In the genomic region with DNA sequence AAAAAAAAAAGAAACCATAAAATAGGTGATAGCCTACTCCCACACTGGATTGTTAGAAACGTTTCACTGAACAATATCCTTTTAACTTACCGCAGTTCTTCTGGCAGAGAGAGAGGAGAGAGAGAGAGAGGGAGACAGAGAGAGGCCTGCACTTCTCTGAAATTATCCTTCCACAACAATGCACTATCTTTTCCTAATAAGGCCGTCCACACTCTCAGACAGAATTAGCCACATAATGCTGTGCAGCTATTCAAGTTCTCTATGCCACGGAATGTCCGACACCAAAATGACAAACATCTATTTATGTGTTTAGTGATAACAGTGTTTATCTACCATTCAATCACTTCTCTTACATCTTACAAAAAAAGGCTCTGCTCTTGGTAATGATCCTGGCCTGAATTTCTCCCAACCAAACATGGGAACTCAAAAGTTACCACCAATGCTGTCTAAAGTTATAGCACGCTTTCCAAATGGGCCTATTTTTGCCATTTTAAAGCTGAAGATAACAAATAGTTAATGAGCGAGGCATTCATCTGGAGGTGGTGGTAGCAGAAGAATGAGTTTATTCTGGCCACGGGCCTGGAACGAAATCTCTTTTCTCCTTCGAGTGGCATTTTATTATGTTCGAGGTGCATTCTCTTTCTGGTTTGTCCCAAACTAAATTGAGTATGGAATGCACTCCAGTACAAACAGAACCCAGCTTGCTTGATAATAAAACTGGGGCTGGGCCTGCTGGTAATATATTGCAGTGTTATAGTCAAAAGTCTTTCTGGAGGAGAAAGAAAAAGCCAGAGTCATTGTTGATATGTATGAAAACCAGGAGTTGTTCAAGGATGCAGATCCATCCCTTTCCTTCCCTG, we compare ENCODE assay signal across 15 cellular contexts.
DNase-seq lines count a peak whose midpoint lies in the region; TF ChIP-seq lines count a peak whose summit lies in the region.
"Had no signal": no experiment of that assay in that cellular context is flagged by ENCODE, and none has a peak within 500 bp of the region (broad histone marks: within the 10 kb centered on the region; RNA-seq: fewer than 3 reads in every experiment).

No MANE protein-coding gene starts in this region.

- no peaks in the 10 kb centered on the region for H4K20me1 ChIP-seq in hepatocyte (ENCODE audit: insufficient read depth, poor library complexity, severe bottlenecking)

- H3K9me2 ChIP-seq in hepatocyte (replicated peaks; ENCODE audit: insufficient read depth), result no peaks in the 10 kb centered on the region

- no peaks in the 10 kb centered on the region for H3K9me3 Mint-ChIP-seq in activated CD4-positive, alpha-beta memory T cell treated with anti-CD3 and anti-CD28 coated beads for 36 hours
- H3K9me3 Mint-ChIP-seq: neural crest cell had no signal

- H3K27ac ChIP-seq in hepatocyte (peak overlapping the region; percentile 72), sigmoid colon (peak overlapping the region; percentile 83 to 94 (median 90))

- H3K36me3 Mint-ChIP-seq in activated CD4-positive, alpha-beta memory T cell treated with anti-CD3 and anti-CD28 coated beads for 36 hours, result no peaks in the 10 kb centered on the region
- H3K36me3 Mint-ChIP-seq: activated naive CD8-positive, alpha-beta T cell; type B pancreatic cell had no signal

- H3K4me2 ChIP-seq in hepatocyte, result no peak overlapping the region

- peak; percentile 80 for DNase-seq in EH (ENCODE audit: low read depth)
- peak; percentile 54 for DNase-seq in astrocyte of the spinal cord (ENCODE audit: low read depth, low spot score)
- no peak for DNase-seq in hepatocyte (ENCODE audit: low spot score)
- no peak for DNase-seq in sigmoid colon
- no peak for DNase-seq in activated CD4-positive, alpha-beta memory T cell treated with anti-CD3 and anti-CD28 coated beads for 36 hours
- no peak for DNase-seq in NCI-H1105 (lab: John Stamatoyannopoulos, UW)
- no peak for DNase-seq in SKM-1 (lab: John Stamatoyannopoulos, UW; ENCODE audit: unreplicated experiment)
- DNase-seq in stimulated activated CD4-positive, alpha-beta T cell treated with anti-CD3 and anti-CD28 coated beads, Interleukin-4, amount 100 ng/mL, for 1 hour, result no peak
- DNase-seq: foreskin melanocyte, KG1, NCI-H2081, NCI-H774 had no signal

- TF ChIP-seq EP300 in sigmoid colon (IDR thresholded peaks at IDR 0.05), result peak in 3 of 4 donors; percentile 67 to 80 (median 75)

- 54% methylated on average over 11 of the region's 11 CpGs for WGBS in hepatocyte (ENCODE audit: low lambda C conversion rate, missing lambda C conversion rate)
- WGBS in sigmoid colon, 2 donors, result 16 to 61% methylated on average over 11 of the region's 11 CpGs

- TF ChIP-seq POLR2A in sigmoid colon (IDR thresholded peaks at IDR 0.05), result no peak

- H3K27ac Mint-ChIP-seq in activated CD4-positive, alpha-beta memory T cell treated with anti-CD3 and anti-CD28 coated beads for 36 hours, result no peak overlapping the region
- H3K27ac Mint-ChIP-seq: activated naive CD8-positive, alpha-beta T cell; type B pancreatic cell had no signal

- TF ChIP-seq CTCF in astrocyte of the spinal cord (IDR thresholded peaks at IDR 0.05; ENCODE audit: low read depth, low read length), result no peak
- TF ChIP-seq CTCF in hepatocyte (IDR thresholded peaks at IDR 0.05; ENCODE audit: poor library complexity), result no peak
- no peak for TF ChIP-seq CTCF in sigmoid colon (IDR thresholded peaks at IDR 0.05)

- no peaks in the 10 kb centered on the region for H3K4me1 Mint-ChIP-seq in activated CD4-positive, alpha-beta memory T cell treated with anti-CD3 and anti-CD28 coated beads for 36 hours (ENCODE audit: low read depth)
- H3K4me1 Mint-ChIP-seq: neural crest cell had no signal

- H3K27me3 ChIP-seq in hepatocyte (no peaks in the 10 kb centered on the region), sigmoid colon (no peaks in the 10 kb centered on the region)

- H3K4me1 ChIP-seq in hepatocyte (ENCODE audit: insufficient read depth), result peaks cover 9% of the 10 kb centered on the region
- H3K4me1 ChIP-seq in sigmoid colon, result peaks cover 0 to 63% (median 58%) of the 10 kb centered on the region in 4 donors

- CTCF ChIA-PET in activated CD4-positive, alpha-beta memory T cell treated with anti-CD3 and anti-CD28 coated beads for 36 hours (lab: Charles Lee), result no interaction called here

- no peaks in the 10 kb centered on the region for H3K9me3 ChIP-seq in hepatocyte (ENCODE audit: low read depth)
- no peaks in the 10 kb centered on the region for H3K9me3 ChIP-seq in sigmoid colon

- H3K4me3 ChIP-seq in astrocyte of the spinal cord (ENCODE audit: low read depth, low read length) (no peak overlapping the region), hepatocyte (no peak overlapping the region), sigmoid colon (peak overlapping the region in 1 of 4 donors; percentile 1)

- H3K27me3 Mint-ChIP-seq in activated CD4-positive, alpha-beta memory T cell treated with anti-CD3 and anti-CD28 coated beads for 36 hours, result peaks cover 3% of the 10 kb centered on the region
- H3K27me3 Mint-ChIP-seq: type B pancreatic cell had no signal

- no peak overlapping the region for H3K4me3 Mint-ChIP-seq in activated CD4-positive, alpha-beta memory T cell treated with anti-CD3 and anti-CD28 coated beads for 36 hours
- H3K4me3 Mint-ChIP-seq: activated naive CD8-positive, alpha-beta T cell; neural crest cell; type B pancreatic cell had no signal

- H3K79me2 ChIP-seq in hepatocyte, result no peaks in the 10 kb centered on the region

- intact Hi-C loops in sigmoid colon (cut with DNase I), result loop anchor here (5.0 kb wide), 1 partner anchor 42 kb away; no protein-coding TSS in a partner anchor
- intact Hi-C loops in activated CD4-positive, alpha-beta memory T cell treated with anti-CD3 and anti-CD28 coated beads for 36 hours (cut with micrococcal nuclease), result no loop called here

- POLR2A ChIA-PET in activated CD4-positive, alpha-beta memory T cell treated with anti-CD3 and anti-CD28 coated beads for 36 hours (lab: Charles Lee), result no interaction called here

- H3K36me3 ChIP-seq in hepatocyte (replicated peaks; ENCODE audit: insufficient read depth, low read depth) (no peaks in the 10 kb centered on the region), sigmoid colon (no peaks in the 10 kb centered on the region)

- no peak overlapping the region for H2AFZ ChIP-seq in hepatocyte

- in situ Hi-C loops in astrocyte of the spinal cord (cut with HindIII; ENCODE audit: low sequenced_read_pairs), result no loop called here

Comparison
In these comparisons a context has a peak if more than half of its experiments do, and no peak if none do; other contexts are left out.
1. DNase-seq: peak in EH (single experiment) and astrocyte of the spinal cord (single experiment); none in hepatocyte (single experiment), sigmoid colon (single experiment), activated CD4-positive, alpha-beta memory T cell treated with anti-CD3 and anti-CD28 coated beads for 36 hours (single experiment), NCI-H1105 (single experiment), SKM-1 (single experiment) and stimulated activated CD4-positive, alpha-beta T cell treated with anti-CD3 and anti-CD28 coated beads, Interleukin-4, amount 100 ng/mL, for 1 hour (single experiment).